ENCODE assay signal across 1 cellular context in the genomic region with DNA sequence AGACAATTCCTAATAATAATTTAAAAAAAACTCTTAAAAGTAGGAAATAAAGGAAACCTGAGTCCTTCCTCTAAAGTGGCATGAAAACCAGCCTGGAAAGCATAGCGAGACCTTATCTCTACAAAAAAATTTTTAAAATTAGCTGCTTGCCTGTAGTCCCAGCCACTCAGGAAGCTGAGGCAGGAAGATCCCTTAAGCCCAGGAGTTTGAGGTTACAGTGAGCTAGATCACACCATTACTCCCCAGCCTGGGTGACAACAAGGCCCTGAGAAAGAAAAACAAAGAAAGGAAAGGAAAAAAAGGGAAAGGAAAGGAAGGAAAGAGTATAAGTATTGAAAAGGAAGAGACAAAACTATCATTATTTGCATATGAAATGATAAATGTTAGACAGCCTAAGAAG.
A peak's percentile ranks its signal among the peaks of the same experiment; 100 is the strongest.
TF ChIP-seq lines count a peak whose summit lies in the region.

No MANE protein-coding gene starts in this region.

TF ChIP-seq in HEK293, 187 proteins besides CTCF, POLR2A, EP300 and RAD21 (continued from another document):
- TF ChIP-seq, protein P1, sequence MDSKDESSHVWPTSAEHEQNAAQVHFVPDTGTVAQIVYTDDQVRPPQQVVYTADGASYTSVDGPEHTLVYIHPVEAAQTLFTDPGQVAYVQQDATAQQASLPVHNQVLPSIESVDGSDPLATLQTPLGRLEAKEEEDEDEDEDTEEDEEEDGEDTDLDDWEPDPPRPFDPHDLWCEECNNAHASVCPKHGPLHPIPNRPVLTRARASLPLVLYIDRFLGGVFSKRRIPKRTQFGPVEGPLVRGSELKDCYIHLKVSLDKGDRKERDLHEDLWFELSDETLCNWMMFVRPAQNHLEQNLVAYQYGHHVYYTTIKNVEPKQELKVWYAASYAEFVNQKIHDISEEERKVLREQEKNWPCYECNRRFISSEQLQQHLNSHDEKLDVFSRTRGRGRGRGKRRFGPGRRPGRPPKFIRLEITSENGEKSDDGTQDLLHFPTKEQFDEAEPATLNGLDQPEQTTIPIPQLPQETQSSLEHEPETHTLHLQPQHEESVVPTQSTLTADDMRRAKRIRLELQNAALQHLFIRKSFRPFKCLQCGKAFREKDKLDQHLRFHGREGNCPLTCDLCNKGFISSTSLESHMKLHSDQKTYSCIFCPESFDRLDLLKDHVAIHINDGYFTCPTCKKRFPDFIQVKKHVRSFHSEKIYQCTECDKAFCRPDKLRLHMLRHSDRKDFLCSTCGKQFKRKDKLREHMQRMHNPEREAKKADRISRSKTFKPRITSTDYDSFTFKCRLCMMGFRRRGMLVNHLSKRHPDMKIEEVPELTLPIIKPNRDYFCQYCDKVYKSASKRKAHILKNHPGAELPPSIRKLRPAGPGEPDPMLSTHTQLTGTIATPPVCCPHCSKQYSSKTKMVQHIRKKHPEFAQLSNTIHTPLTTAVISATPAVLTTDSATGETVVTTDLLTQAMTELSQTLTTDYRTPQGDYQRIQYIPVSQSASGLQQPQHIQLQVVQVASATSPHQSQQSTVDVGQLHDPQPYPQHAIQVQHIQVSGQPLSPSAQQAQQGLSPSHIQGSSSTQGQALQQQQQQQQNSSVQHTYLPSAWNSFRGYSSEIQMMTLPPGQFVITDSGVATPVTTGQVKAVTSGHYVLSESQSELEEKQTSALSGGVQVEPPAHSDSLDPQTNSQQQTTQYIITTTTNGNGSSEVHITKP (tag by site-specific recombination; IDR thresholded peaks at IDR 0.05): peak; percentile 71
- TF ChIP-seq SETDB1 (IDR thresholded peaks at IDR 0.05; ENCODE audit: insufficient read length, low read length): no peak
